ENCODE assay signal across 11 cellular contexts in the genomic region with DNA sequence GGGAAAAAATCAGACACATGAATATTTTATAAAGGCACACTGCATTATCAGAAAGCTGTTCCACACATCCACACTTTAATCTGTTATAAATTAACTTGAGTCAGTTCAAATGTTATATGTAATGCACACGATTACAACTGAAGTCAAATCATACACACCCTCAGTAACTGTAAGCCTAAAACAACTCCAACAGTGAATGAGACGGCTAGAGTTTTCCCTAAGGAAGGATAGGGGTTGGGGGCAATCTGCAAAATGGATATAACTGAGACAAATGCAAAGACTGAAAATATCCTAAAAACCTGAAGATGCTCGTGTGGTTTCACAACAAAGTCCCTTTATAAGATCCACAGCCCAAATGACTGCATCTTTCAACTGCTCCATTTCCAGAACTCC.
A peak's percentile ranks its signal among the peaks of the same experiment; 100 is the strongest.
DNase-seq lines count a peak whose midpoint lies in the region; ATAC-seq and TF ChIP-seq lines count a peak whose summit lies in the region.
"Had no signal": no experiment of that assay in that cellular context is flagged by ENCODE, and none has a peak within 500 bp of the region (broad histone marks: within the 10 kb centered on the region; RNA-seq: fewer than 3 reads in every experiment).

No MANE protein-coding gene starts in this region.

- H3K4me1 ChIP-seq in heart right ventricle (peaks cover 0 to 40% (median 16%) of the 10 kb centered on the region in 9 donors), muscle layer of duodenum (ENCODE audit: control insufficient read depth in 1 of 2, insufficient read depth in 2 of 2, low read length in 2 of 2) (peaks cover 5 to 38% of the 10 kb centered on the region in 2 donors), vagina (peaks cover 13% of the 10 kb centered on the region)

- no peaks in the 10 kb centered on the region for H3K36me3 ChIP-seq in heart right ventricle
- peaks cover 0 to 3% of the 10 kb centered on the region in 2 donors for H3K36me3 ChIP-seq in muscle layer of duodenum (ENCODE audit: control insufficient read depth in 1 of 2, insufficient read depth in 2 of 2, low read length in 2 of 2)
- no peaks in the 10 kb centered on the region for H3K36me3 ChIP-seq in vagina

- TF ChIP-seq POLR2A in vagina (IDR thresholded peaks at IDR 0.05), result no peak

- TF ChIP-seq CTCF in heart right ventricle (IDR thresholded peaks at IDR 0.05) (no peak), cardiac fibroblast (IDR thresholded peaks at IDR 0.05; ENCODE audit: low read depth, low read length) (no peak), vagina (IDR thresholded peaks at IDR 0.05) (no peak)

- H3K27ac ChIP-seq in heart right ventricle (peak overlapping the region in 8 of 10 donors; percentile 81 to 96 (median 87)), muscle layer of duodenum (ENCODE audit: low read length) (peak overlapping the region; percentile 89), vagina (peak overlapping the region; percentile 73)

- DNase-seq in heart right ventricle (no peak), Right ventricle myocardium inferior (ENCODE audit: missing footprints) (no peak), cardiac fibroblast (ENCODE audit: low read depth in 2 of 2) (peak in 1 of 2 donors; percentile 40), vagina (ENCODE audit: extremely low spot score in 2 of 2) (no peak), amniotic stem cell (lab: John Stamatoyannopoulos, UW) (no peak), left colon (no peak), 8988T (no peak)
- DNase-seq: activated CD8-positive, alpha-beta memory T cell treated with anti-CD3 and anti-CD28 coated beads, Interleukin-2, amount 50 U/mL, for 4 hours; NCI-H1694 had no signal

- intact Hi-C loops in heart right ventricle (cut with DNase I) (loop anchor here in 2 of 10 donors (5.0 to 10.0 kb wide), 2 partner anchors 342 to 499 kb away; no protein-coding TSS in a partner anchor), Right ventricle myocardium inferior (cut with DNase I) (no loop called here), vagina (cut with DNase I) (no loop called here), left colon (cut with DNase I, micrococcal nuclease) (no loop called here)

- ATAC-seq in heart right ventricle, result no peak
- no peak for ATAC-seq in Right ventricle myocardium inferior
- ATAC-seq in left colon, result no peak

- WGBS in heart right ventricle, 2 donors, result 54 to 59% methylated on average over 3 of the region's 3 CpGs

- H3K9me3 ChIP-seq in heart right ventricle, result no peaks in the 10 kb centered on the region
- H3K9me3 ChIP-seq in muscle layer of duodenum (ENCODE audit: control insufficient read depth in 1 of 2, low read length in 2 of 2), result no peaks in the 10 kb centered on the region
- no peaks in the 10 kb centered on the region for H3K9me3 ChIP-seq in vagina

- H3K4me3 ChIP-seq in heart right ventricle (peak overlapping the region in 7 of 10 donors; percentile 13 to 48 (median 41)), cardiac fibroblast (replicated peaks in 1 of 2; ENCODE audit: low read depth in 2 of 2, low read length in 2 of 2) (peak overlapping the region; percentile 30 to 60), muscle layer of duodenum (ENCODE audit: low read depth in 1 of 2, low read length in 2 of 2) (peak overlapping the region; percentile 37 to 47), vagina (peak overlapping the region in 1 of 2 donors; percentile 34)
- H3K4me3 ChIP-seq: lung had no signal

- H3K27me3 ChIP-seq in heart right ventricle, result peaks cover 0 to 2% (median 0%) of the 10 kb centered on the region in 7 donors
- no peaks in the 10 kb centered on the region for H3K27me3 ChIP-seq in muscle layer of duodenum (ENCODE audit: low read depth, low read length)
- H3K27me3 ChIP-seq in vagina, result no peaks in the 10 kb centered on the region
